Comparison of ENCODE assay signal across 8 cellular contexts in genomic region chr18:2655954-2656236, GRCh38. TPM values are rescaled to one million over a fixed set of nuclear protein-coding genes. Genes with fewer than 3 reads are reported as not detected.
DNase-seq lines count a peak whose midpoint lies in the region; ATAC-seq and TF ChIP-seq lines count a peak whose summit lies in the region.

No MANE protein-coding gene starts in this region.

- no peaks in the 10 kb centered on the region for H3K27me3 Mint-ChIP-seq in central memory CD8-positive, alpha-beta T cell
- H3K27me3 Mint-ChIP-seq in naive B cell = no peaks in the 10 kb centered on the region

- no peaks in the 10 kb centered on the region for H3K9me3 Mint-ChIP-seq in central memory CD8-positive, alpha-beta T cell
- H3K9me3 Mint-ChIP-seq in naive B cell = peaks cover 0 to 2% (median 0%) of the 10 kb centered on the region in 7 donors

- ATAC-seq in GM19395 (IDR thresholded peaks at IDR 0.05; ENCODE audit: unreplicated experiment) (peak; percentile 22), naive B cell (ENCODE audit: low read depth in 2 of 2) (no peak), HG03457 (IDR thresholded peaks at IDR 0.05; ENCODE audit: unreplicated experiment) (no peak)
- ATAC-seq in central memory CD8-positive, alpha-beta T cell (replicated peaks; ENCODE audit: extremely low read depth, poor library complexity, severe bottlenecking) = no peak

- peak overlapping the region; percentile 95 for H3K4me3 Mint-ChIP-seq in central memory CD8-positive, alpha-beta T cell
- H3K4me3 Mint-ChIP-seq in naive B cell = peak overlapping the region; percentile 94 to 99 (median 97)

- peak overlapping the region; percentile 96 for H3K9ac ChIP-seq in Loucy (ENCODE audit: low read depth, low read length, poor library complexity, severe bottlenecking)

- H3K27ac Mint-ChIP-seq in central memory CD8-positive, alpha-beta T cell (ENCODE audit: low read depth) = peak overlapping the region; percentile 96
- H3K27ac Mint-ChIP-seq in naive B cell = peak overlapping the region; percentile 88 to 99 (median 96)

- peak overlapping the region; percentile 78 for H3K4me3 ChIP-seq in BE2C (ENCODE audit: low read depth, low read length)
- H3K4me3 ChIP-seq in Loucy (ENCODE audit: low read length, poor library complexity, severe bottlenecking) = peak overlapping the region; percentile 87

- TF ChIP-seq CTCF in BE2C (IDR thresholded peaks at IDR 0.05; ENCODE audit: low read depth, low read length) (no peak), Loucy (conservative IDR thresholded peaks at IDR 0.05; ENCODE audit: low read length) (no peak)

- peaks cover 31% of the 10 kb centered on the region for H3K36me3 Mint-ChIP-seq in central memory CD8-positive, alpha-beta T cell (ENCODE audit: insufficient read depth)
- peaks cover 3 to 8% of the 10 kb centered on the region in 2 donors for H3K36me3 Mint-ChIP-seq in naive B cell

- H3K36me3 ChIP-seq in BE2C (no peaks in the 10 kb centered on the region), Loucy (ENCODE audit: insufficient read depth, low read length) (no peaks in the 10 kb centered on the region)

- H3K9me3 ChIP-seq in BE2C = no peaks in the 10 kb centered on the region
- H3K9me3 ChIP-seq in Loucy (ENCODE audit: insufficient read depth, low read depth, low read length) = no peaks in the 10 kb centered on the region

- peak overlapping the region; percentile 80 for H2AFZ ChIP-seq in Loucy (ENCODE audit: low read length)

- peaks cover 35% of the 10 kb centered on the region for H3K4me1 Mint-ChIP-seq in central memory CD8-positive, alpha-beta T cell
- H3K4me1 Mint-ChIP-seq in naive B cell = peaks cover 28 to 47% (median 47%) of the 10 kb centered on the region in 3 donors

- no peaks in the 10 kb centered on the region for H3K27me3 ChIP-seq in BE2C
- H3K27me3 ChIP-seq in Loucy (ENCODE audit: insufficient read depth, low read length, poor library complexity, severe bottlenecking) = no peaks in the 10 kb centered on the region

- peaks cover 48% of the 10 kb centered on the region for H4K20me1 ChIP-seq in Loucy (ENCODE audit: insufficient read depth, low read length, poor library complexity, severe bottlenecking)

- H3K79me2 ChIP-seq in Loucy (ENCODE audit: insufficient read depth, low read length) = peaks cover 50% of the 10 kb centered on the region

- DNase-seq in BE2C = no peak
- DNase-seq in central memory CD8-positive, alpha-beta T cell (ENCODE audit: low spot score in 2 of 2) = peak in 1 of 2 donors; percentile 34
- DNase-seq in naive B cell = no peak
- no peak for DNase-seq in MV-4-11 (lab: John Stamatoyannopoulos, UW)
- DNase-seq in cortex of kidney (lab: John Stamatoyannopoulos, UW) = no peak

- no peaks in the 10 kb centered on the region for H3F3A ChIP-seq in Loucy (ENCODE audit: low read depth)

- no peaks in the 10 kb centered on the region for H3K9me2 ChIP-seq in Loucy (replicated peaks; ENCODE audit: low read depth, low read length)

- no peaks in the 10 kb centered on the region for H3K4me1 ChIP-seq in BE2C
- peaks cover 24% of the 10 kb centered on the region for H3K4me1 ChIP-seq in Loucy (ENCODE audit: insufficient read depth, low read length, poor library complexity, severe bottlenecking)

- peak overlapping the region; percentile 76 for H3K4me2 ChIP-seq in Loucy (ENCODE audit: low read depth, low read length, poor library complexity, severe bottlenecking)

RNA-seq across cellular contexts. Expression of gene SMCHD1, which starts 0.4 kb away (rescaled TPM):
- polyA plus RNA-seq in BE2C (2012; ENCODE audit: insufficient read depth, insufficient read length, low read depth) = 4.6 TPM
- 10 to 100 TPM; 46.7 to 94.7 (median 68.9) TPM for polyA plus RNA-seq in naive B cell (ENCODE audit: low read depth in 6 of 6)
